ENCODE assay signal across 14 cellular contexts in genomic region chr2:16933355-16933754, GRCh38.
DNase-seq lines count a peak whose midpoint lies in the region; ATAC-seq and TF ChIP-seq lines count a peak whose summit lies in the region.
"Had no signal": no experiment of that assay in that cellular context is flagged by ENCODE, and none has a peak within 500 bp of the region (broad histone marks: within the 10 kb centered on the region; RNA-seq: fewer than 3 reads in every experiment).

No MANE protein-coding gene starts in this region.

- no peak overlapping the region for H3K4me3 ChIP-seq in astrocyte of the spinal cord (ENCODE audit: low read depth, low read length)
- H3K4me3 ChIP-seq: A549, GM23248 had no signal

- TF ChIP-seq CTCF in astrocyte of the spinal cord (IDR thresholded peaks at IDR 0.05; ENCODE audit: low read depth, low read length) = no peak
- TF ChIP-seq CTCF in progenitor cell of endocrine pancreas (IDR thresholded peaks at IDR 0.05; ENCODE audit: unreplicated experiment) = no peak

- intact Hi-C loops in Right ventricle myocardium superior (cut with DNase I) = no loop called here

- peaks cover 2% of the 10 kb centered on the region for H3K36me3 Mint-ChIP-seq in progenitor cell of endocrine pancreas (ENCODE audit: insufficient read depth)
- H3K36me3 Mint-ChIP-seq: CD14-positive monocyte; CD8-positive, alpha-beta T cell had no signal

- no peak overlapping the region for H3K4me3 Mint-ChIP-seq in progenitor cell of endocrine pancreas (ENCODE audit: low read depth)
- H3K4me3 Mint-ChIP-seq: CD14-positive monocyte; CD8-positive, alpha-beta T cell had no signal

- no peak for ATAC-seq in Right ventricle myocardium superior (ENCODE audit: poor library complexity)
- ATAC-seq: A549; CD8-positive, alpha-beta T cell; HCT116 had no signal

- H3K27me3 Mint-ChIP-seq in progenitor cell of endocrine pancreas = no peaks in the 10 kb centered on the region

- H3K9me3 Mint-ChIP-seq in progenitor cell of endocrine pancreas (ENCODE audit: low read depth) = peaks cover 9% of the 10 kb centered on the region

- H3K27ac Mint-ChIP-seq in progenitor cell of endocrine pancreas = peak overlapping the region; percentile 9
- H3K27ac Mint-ChIP-seq: CD14-positive monocyte; CD8-positive, alpha-beta T cell had no signal

- H3K4me1 Mint-ChIP-seq in progenitor cell of endocrine pancreas (ENCODE audit: low read depth) = peaks cover 28% of the 10 kb centered on the region
- H3K4me1 Mint-ChIP-seq: CD14-positive monocyte had no signal

- DNase-seq in NCI-H748 (lab: John Stamatoyannopoulos, UW; ENCODE audit: unreplicated experiment) (peak; percentile 63), astrocyte of the spinal cord (ENCODE audit: low read depth, low spot score) (peak; percentile 2), progenitor cell of endocrine pancreas (ENCODE audit: low spot score, unreplicated experiment) (no peak), SHP77 (lab: John Stamatoyannopoulos, UW) (no peak), Right ventricle myocardium superior (no peak), NCI-H2227 treated with DMSO at 0.1 percent for 48 hours (lab: John Stamatoyannopoulos, UW) (no peak)
- DNase-seq: Caco-2; CD8-positive, alpha-beta T cell; DMS53; GF-D8; GM23248 had no signal

- in situ Hi-C loops in astrocyte of the spinal cord (cut with HindIII; ENCODE audit: low sequenced_read_pairs) = no loop called here

Comparison
In these comparisons a context has a peak if more than half of its experiments do, and no peak if none do; other contexts are left out.
1. DNase-seq: peak in NCI-H748 (single experiment) and astrocyte of the spinal cord (single experiment); none in progenitor cell of endocrine pancreas (single experiment), SHP77 (0 of 2), Right ventricle myocardium superior (single experiment) and NCI-H2227 treated with DMSO at 0.1 percent for 48 hours (single experiment).